ENCODE assay signal across 14 cellular contexts in the genomic region with DNA sequence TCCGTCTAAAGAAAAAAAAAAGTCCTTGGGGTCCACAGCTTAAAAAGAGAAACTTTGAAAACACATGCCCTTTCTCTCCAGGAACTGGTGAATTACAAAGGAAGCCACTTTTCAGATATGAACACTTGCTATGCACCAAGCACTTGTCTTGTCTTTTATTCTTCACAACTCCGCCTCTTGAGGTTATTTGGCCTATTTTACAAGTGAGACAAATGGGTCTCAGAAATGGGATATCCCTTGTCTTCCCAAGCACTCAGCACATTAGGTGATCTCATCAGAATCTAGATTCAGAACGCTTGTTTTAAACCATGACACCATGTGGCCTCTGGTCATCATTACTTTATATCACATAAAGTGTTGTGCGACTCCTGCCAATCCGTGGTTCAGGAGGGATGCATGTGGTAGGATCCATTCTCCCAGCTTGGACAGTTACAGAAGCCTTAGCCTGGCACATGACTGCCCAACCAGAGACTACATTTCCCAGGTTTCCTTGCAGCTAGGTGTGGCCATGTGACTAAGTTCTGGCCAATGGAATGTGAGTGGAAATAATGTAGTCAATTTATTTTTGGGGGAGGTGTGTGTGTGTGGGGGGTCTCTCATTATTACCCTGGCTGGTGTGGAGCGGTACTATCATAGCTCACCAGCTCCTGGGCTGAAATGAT. TPM values are rescaled to one million over a fixed set of nuclear protein-coding genes. Genes with fewer than 3 reads are reported as not detected.
A peak's percentile ranks its signal among the peaks of the same experiment; 100 is the strongest.
DNase-seq lines count a peak whose midpoint lies in the region; ATAC-seq, FAIRE-seq and TF ChIP-seq lines count a peak whose summit lies in the region.
"Had no signal": no experiment of that assay in that cellular context is flagged by ENCODE, and none has a peak within 500 bp of the region (broad histone marks: within the 10 kb centered on the region; RNA-seq: fewer than 3 reads in every experiment).

No MANE protein-coding gene starts in this region.

- POLR2A ChIA-PET in GM12878 (lab: Charles Lee) = interaction anchor here (0.6 kb wide), 1 partner anchor 209 kb away, joined by 3 read pairs; no protein-coding TSS in a partner anchor

- CTCF ChIA-PET in GM12878 (lab: Yijun Ruan, JAX) = interaction anchor here (1.3 kb wide), 1 partner anchor 58 kb away, joined by 3 read pairs; no protein-coding TSS in a partner anchor

- no peak for FAIRE-seq in GM12878 (lab: Jason Lieb, UNC)

- no peaks in the 10 kb centered on the region; the same call in 2 of the 3 replicates for H3K9me3 ChIP-seq in GM12878 (replicated peaks; ENCODE audit: control insufficient read depth, insufficient read depth, low read length)

- no peaks in the 10 kb centered on the region for H3K36me3 Mint-ChIP-seq in HFFc6 (ENCODE audit: low read depth)

- RAD21 ChIA-PET in GM12878 (lab: Charles Lee; ENCODE audit: unreplicated experiment) = no interaction called here

- H3K4me3 ChIP-seq in GM12878 = no peak overlapping the region
- H3K4me3 ChIP-seq: BLaER1, SK-N-MC had no signal

- H3K9ac ChIP-seq in GM12878 (ENCODE audit: control insufficient read depth, insufficient read depth, low read length) = no peak overlapping the region
- H3K9ac ChIP-seq: BLaER1 had no signal

- peak; percentile 42; the same call in 1 of the 3 replicates for ATAC-seq in GM12878
- ATAC-seq in activated CD4-positive, CD25-positive, alpha-beta regulatory T cell treated with anti-CD3 and anti-CD28 coated beads, Interleukin-2, amount 50 U/mL, for 24 hours = no peak

- H3K27me3 Mint-ChIP-seq in HFFc6 (ENCODE audit: insufficient read depth) = peaks cover 2% of the 10 kb centered on the region; the same call in 1 of the 2 replicates

- TF ChIP-seq EP300 in GM12878 (IDR thresholded peaks at IDR 0.05; ENCODE audit: borderline replicate concordance in 1 of 2, control insufficient read depth in 1 of 2, low read depth in 2 of 2, low read length in 2 of 2) = no peak

- no peaks in the 10 kb centered on the region for H3K79me2 ChIP-seq in GM12878 (ENCODE audit: control insufficient read depth, insufficient read depth, low read length)

- intact Hi-C loops in GM12878 (cut with micrococcal nuclease; ENCODE audit: unreplicated experiment) = no loop called here

- WGBS in GM12878 (ENCODE audit: insufficient coverage, insufficient replicate concordance, low lambda C conversion rate, missing lambda C conversion rate) = 51% methylated on average over 6 of the region's 6 CpGs

- no peak for TF ChIP-seq RAD21 in GM12878 (IDR thresholded peaks at IDR 0.05; ENCODE audit: insufficient read depth, low read depth, low read length)

- no peaks in the 10 kb centered on the region for H4K20me1 ChIP-seq in GM12878 (ENCODE audit: control insufficient read depth, insufficient read depth)
- H4K20me1 ChIP-seq: BLaER1 had no signal

- no peak overlapping the region for H3K4me3 Mint-ChIP-seq in HFFc6

- no peak overlapping the region for H2AFZ ChIP-seq in GM12878 (ENCODE audit: control insufficient read depth, low read depth, low read length)

- SMC1A ChIA-PET in GM12878 (lab: Charles Lee; ENCODE audit: uncharacterized antibody, unreplicated experiment) = interaction anchor here (0.6 kb wide), 1 partner anchor 73 kb away, joined by 3 read pairs; no protein-coding TSS in a partner anchor

- H3K36me3 ChIP-seq in GM12878 (ENCODE audit: control insufficient read depth in 2 of 2, insufficient read depth in 2 of 2, low read length in 1 of 2) = no peaks in the 10 kb centered on the region
- H3K36me3 ChIP-seq: BLaER1 had no signal

- DNase-seq in AG20443 (ENCODE audit: low spot score) (peak; percentile 37), HFFc6 (peak; percentile 17), GM12878 (ENCODE audit: low read depth, low spot score) (no peak), iris pigment epithelial cell (ENCODE audit: low read depth) (peak; percentile 50), NCI-H128 (lab: John Stamatoyannopoulos, UW; ENCODE audit: unreplicated experiment) (no peak), GF-D8 (lab: John Stamatoyannopoulos, UW) (no peak), NCI-H1417 treated with DMSO at 0.1 percent for 48 hours (lab: John Stamatoyannopoulos, UW) (no peak)
- DNase-seq: activated T-cell treated with anti-CD3 and anti-CD28 coated beads, Interleukin-2, amount 50 U/mL, for 48 hours; aorta; effector memory CD4-positive, alpha-beta T cell; NCI-H187 had no signal

- H3K4me1 Mint-ChIP-seq in HFFc6 (ENCODE audit: low read depth) = peaks cover 11% of the 10 kb centered on the region

- no peak overlapping the region for H3K27ac Mint-ChIP-seq in HFFc6

- no peak for TF ChIP-seq POLR2A in GM12878 (IDR thresholded peaks at IDR 0.05; ENCODE audit: low read depth, low read length)

- no TSS peak for BruUV-seq in GM12878 (replicated peaks; lab: Mats Ljungman, UMichigan)

- no peak overlapping the region for H3K4me2 ChIP-seq in GM12878 (ENCODE audit: control insufficient read depth, insufficient read depth)
- H3K4me2 ChIP-seq: BLaER1 had no signal

- peaks cover 13% of the 10 kb centered on the region; the same call in 1 of the 2 replicates for H3K9me3 Mint-ChIP-seq in HFFc6

- in situ Hi-C loops in GM12878 (cut with MboI) = no loop called here

- no peak overlapping the region for H3K27ac ChIP-seq in GM12878 (ENCODE audit: control insufficient read depth, insufficient read depth)
- H3K27ac ChIP-seq: BLaER1, SK-N-MC had no signal

- no peak for TF ChIP-seq CTCF in HFFc6 (IDR thresholded peaks at IDR 0.05)
- TF ChIP-seq CTCF in GM12878 (IDR thresholded peaks at IDR 0.05 in 2 of 3, conservative IDR thresholded peaks at IDR 0.05 in 1 of 3; ENCODE audit: control insufficient read depth in 2 of 3, extremely low read depth in 1 of 3, insufficient read depth in 1 of 3, low read depth in 3 of 3, low read length in 3 of 3) = no peak

- H3K27me3 ChIP-seq in GM12878 (replicated peaks in 1 of 2; ENCODE audit: control insufficient read depth in 2 of 2, insufficient read depth in 2 of 2, low read length in 1 of 2) = no peaks in the 10 kb centered on the region
- H3K27me3 ChIP-seq: BLaER1 had no signal

- no peaks in the 10 kb centered on the region for H3K4me1 ChIP-seq in GM12878 (ENCODE audit: control insufficient read depth, insufficient read depth, low read length)
- H3K4me1 ChIP-seq: BLaER1 had no signal

RNA-seq across cellular contexts. Expression of a gene that starts 13.9 kb away (rescaled TPM):
- not detected for total RNA-seq in HFFc6 (2021; fragmentation: NEBNext Ultra II Directional; extraction: Animal tissue kit (Norgen Biotek cat#: 25700))
- total RNA-seq in GM12878 (2013; cell fraction: nucleolus; rRNA removed) = not detected in 2 replicates
- total RNA-seq in GM12878 (2014; rRNA removed) (not detected in 2 replicates), GM12878 (2014; rRNA removed; fragmentation: Illumina TruSeq; extraction: Trizol) (not detected in 2 replicates), GM12878 (2021) (not detected in 2 replicates)
- not detected for polyA plus RNA-seq in GM12878 (2011; ENCODE audit: low read depth)
- polyA plus RNA-seq in GM12878 (2011; rRNA removed) (not detected in 2 replicates), GM12878 (2014; fragmentation: Illumina TruSeq; extraction: Trizol) (not detected in 2 replicates), GM12878 (2014; fragmentation: Nextera tagmentation; extraction: Ambion mirVana) (not detected), GM12878 (2014; rRNA removed) (0.08 TPM in 1 of 2 replicates, not detected in the other), GM12878 (2016; fragmentation: Nextera tagmentation; extraction: Ambion mirVana) (not detected)
- not detected in 2 replicates for polyA plus RNA-seq in GM12878 (2011; cell fraction: cytosol; rRNA removed)
- polyA plus RNA-seq in GM12878 (2011; cell fraction: nucleus; rRNA removed) = 0.13 TPM in 1 of 2 replicates, not detected in the other
- polyA plus RNA-seq in GM12878 (2012) = not detected in 2 replicates
- polyA minus RNA-seq in GM12878 (2011; rRNA and poly(A)+ RNA removed) = not detected in 2 replicates
- not detected in 2 replicates for polyA minus RNA-seq in GM12878 (2011; cell fraction: cytosol; rRNA and poly(A)+ RNA removed)
- polyA minus RNA-seq in GM12878 (2011; cell fraction: nucleus; rRNA and poly(A)+ RNA removed) = not detected in 2 replicates

RNA-seq across cellular contexts. Expression of a gene that starts 17.6 kb away (rescaled TPM):
- 100 to 1,000 TPM; 145 to 177 (median 162) TPM for total RNA-seq in HFFc6 (2021; fragmentation: NEBNext Ultra II Directional; extraction: Animal tissue kit (Norgen Biotek cat#: 25700))
- 37.9 and 42.8 TPM in 2 replicates for total RNA-seq in GM12878 (2013; cell fraction: nucleolus; rRNA removed)
- 45.1 and 51.0 TPM in 2 replicates for total RNA-seq in GM12878 (2014; rRNA removed)
- 12.4 and 14.7 TPM in 2 replicates for total RNA-seq in GM12878 (2014; rRNA removed; fragmentation: Illumina TruSeq; extraction: Trizol)
- 71.8 and 78.8 TPM in 2 replicates for total RNA-seq in GM12878 (2021)
- 15.6 TPM for polyA plus RNA-seq in GM12878 (2011; ENCODE audit: low read depth)
- 7.7 and 23.7 TPM in 2 replicates for polyA plus RNA-seq in GM12878 (2011; rRNA removed)
- 34.3 and 37.4 TPM in 2 replicates for polyA plus RNA-seq in GM12878 (2011; cell fraction: cytosol; rRNA removed)
- polyA plus RNA-seq in GM12878 (2011; cell fraction: nucleus; rRNA removed) = 62.3 and 88.8 TPM in 2 replicates
- 46.3 and 52.4 TPM in 2 replicates for polyA plus RNA-seq in GM12878 (2012)
- 10.1 and 16.8 TPM in 2 replicates for polyA plus RNA-seq in GM12878 (2014; fragmentation: Illumina TruSeq; extraction: Trizol)
- polyA plus RNA-seq in GM12878 (2014; fragmentation: Nextera tagmentation; extraction: Ambion mirVana) = under 1 TPM; 0.68 to 0.84 TPM
- 46.3 and 66.2 TPM in 2 replicates for polyA plus RNA-seq in GM12878 (2014; rRNA removed)
- polyA plus RNA-seq in GM12878 (2016; fragmentation: Nextera tagmentation; extraction: Ambion mirVana) = 10 to 100 TPM; 44.0 TPM
- polyA minus RNA-seq in GM12878 (2011; rRNA and poly(A)+ RNA removed) = 67.0 TPM in 2 replicates
- polyA minus RNA-seq in GM12878 (2011; cell fraction: cytosol; rRNA and poly(A)+ RNA removed) = 36.8 and 43.7 TPM in 2 replicates
- polyA minus RNA-seq in GM12878 (2011; cell fraction: nucleus; rRNA and poly(A)+ RNA removed) = 20.9 and 34.3 TPM in 2 replicates

RNA-seq across cellular contexts. Expression of a gene that starts 58.3 kb away (rescaled TPM):
- total RNA-seq in HFFc6 (2021; fragmentation: NEBNext Ultra II Directional; extraction: Animal tissue kit (Norgen Biotek cat#: 25700)) = 10 to 100 TPM; 32.7 to 42.6 (median 36.4) TPM
- total RNA-seq in GM12878 (2013; cell fraction: nucleolus; rRNA removed) = 0.27 TPM in 1 of 2 replicates, not detected in the other
- total RNA-seq in GM12878 (2014; rRNA removed) = 0.54 and 0.56 TPM in 2 replicates
- 0.04 TPM in 1 of 2 replicates, not detected in the other for total RNA-seq in GM12878 (2014; rRNA removed; fragmentation: Illumina TruSeq; extraction: Trizol)
- total RNA-seq in GM12878 (2021) = 0.21 and 0.80 TPM in 2 replicates
- polyA plus RNA-seq in GM12878 (2011; ENCODE audit: low read depth) = not detected
- polyA plus RNA-seq in GM12878 (2011; rRNA removed) = not detected in 2 replicates
- polyA plus RNA-seq in GM12878 (2011; cell fraction: cytosol; rRNA removed) = 0.12 TPM in 1 of 2 replicates, not detected in the other
- 1.0 and 1.4 TPM in 2 replicates for polyA plus RNA-seq in GM12878 (2011; cell fraction: nucleus; rRNA removed)
- polyA plus RNA-seq in GM12878 (2012) = 0.11 and 0.38 TPM in 2 replicates
- 0.26 and 0.71 TPM in 2 replicates for polyA plus RNA-seq in GM12878 (2014; fragmentation: Illumina TruSeq; extraction: Trizol)
- not detected for polyA plus RNA-seq in GM12878 (2014; fragmentation: Nextera tagmentation; extraction: Ambion mirVana)
- polyA plus RNA-seq in GM12878 (2014; rRNA removed) = 0.29 and 0.57 TPM in 2 replicates
- polyA plus RNA-seq in GM12878 (2016; fragmentation: Nextera tagmentation; extraction: Ambion mirVana) = under 1 TPM; 0.20 to 0.21 TPM
- 0.41 TPM in 1 of 2 replicates, not detected in the other for polyA minus RNA-seq in GM12878 (2011; rRNA and poly(A)+ RNA removed)
- polyA minus RNA-seq in GM12878 (2011; cell fraction: cytosol; rRNA and poly(A)+ RNA removed) = not detected in 2 replicates
- not detected in 2 replicates for polyA minus RNA-seq in GM12878 (2011; cell fraction: nucleus; rRNA and poly(A)+ RNA removed)

RNA-seq across cellular contexts. Expression of a gene that starts 59.8 kb away (rescaled TPM):
- total RNA-seq in HFFc6 (2021; fragmentation: NEBNext Ultra II Directional; extraction: Animal tissue kit (Norgen Biotek cat#: 25700)) = under 1 TPM; 0.74 to 0.99 (median 0.87) TPM
- 12.9 and 13.0 TPM in 2 replicates for total RNA-seq in GM12878 (2013; cell fraction: nucleolus; rRNA removed)
- total RNA-seq in GM12878 (2014; rRNA removed) (1.6 and 2.1 TPM in 2 replicates), GM12878 (2014; rRNA removed; fragmentation: Illumina TruSeq; extraction: Trizol) (0.81 and 0.92 TPM in 2 replicates), GM12878 (2021) (4.5 and 5.4 TPM in 2 replicates)
- 0.70 TPM for polyA plus RNA-seq in GM12878 (2011; ENCODE audit: low read depth)
- polyA plus RNA-seq in GM12878 (2011; rRNA removed) (0.55 and 1.6 TPM in 2 replicates), GM12878 (2014; fragmentation: Illumina TruSeq; extraction: Trizol) (0.29 and 1.2 TPM in 2 replicates), GM12878 (2014; fragmentation: Nextera tagmentation; extraction: Ambion mirVana) (under 1 TPM in 1 of 2 experiments, not detected in 1; 0.05 TPM), GM12878 (2014; rRNA removed) (6.0 and 6.4 TPM in 2 replicates), GM12878 (2016; fragmentation: Nextera tagmentation; extraction: Ambion mirVana) (under 1 TPM; 0.76 to 0.78 TPM)
- polyA plus RNA-seq in GM12878 (2011; cell fraction: cytosol; rRNA removed) = 2.3 and 4.9 TPM in 2 replicates
- 81.8 and 81.9 TPM in 2 replicates for polyA plus RNA-seq in GM12878 (2011; cell fraction: nucleus; rRNA removed)
- 1.8 and 3.6 TPM in 2 replicates for polyA plus RNA-seq in GM12878 (2012)
- 0.59 and 1.9 TPM in 2 replicates for polyA minus RNA-seq in GM12878 (2011; rRNA and poly(A)+ RNA removed)
- 0.73 and 0.80 TPM in 2 replicates for polyA minus RNA-seq in GM12878 (2011; cell fraction: cytosol; rRNA and poly(A)+ RNA removed)
- polyA minus RNA-seq in GM12878 (2011; cell fraction: nucleus; rRNA and poly(A)+ RNA removed) = 7.7 and 14.7 TPM in 2 replicates

Comparison
In these comparisons a context has a peak if more than half of its experiments do, and no peak if none do; other contexts are left out.
1. DNase-seq: peak in AG20443 (single experiment), HFFc6 (single experiment) and iris pigment epithelial cell (single experiment); none in GM12878 (single experiment), NCI-H128 (single experiment), GF-D8 (single experiment) and NCI-H1417 treated with DMSO at 0.1 percent for 48 hours (single experiment).
2. RNA of a gene that starts 58.3 kb away (total RNA-seq): 32.7 to 42.6 TPM in HFFc6; 0.04 to 0.80 TPM in GM12878; every median in the first group is over 10 times any median in the second.